ENCODE assay signal across 14 cellular contexts in genomic region chr1:25481625-25482024, GRCh38.
"Had no signal": no experiment of that assay in that cellular context is flagged by ENCODE, and none has a peak within 500 bp of the region (broad histone marks: within the 10 kb centered on the region; RNA-seq: fewer than 3 reads in every experiment).

No MANE protein-coding gene starts in this region.

- ATAC-seq: activated CD4-positive, alpha-beta T cell treated with anti-CD3 and anti-CD28 coated beads for 36 hours; foreskin keratinocyte; lower lobe of right lung; naive thymus-derived CD4-positive, alpha-beta T cell; stimulated activated naive CD8-positive, alpha-beta T cell treated with anti-CD3 and anti-CD28 coated beads, Interleukin-15, Interleukin-2, amounts not matched to agents 100 U/mL and 50 U/mL, for 24 hours had no signal

- H3K27me3 Mint-ChIP-seq: activated CD4-positive, alpha-beta memory T cell treated with anti-CD3 and anti-CD28 coated beads, Interleukin-2, amount 10 ng/mL, durations not matched to agents 7 days and 5 days; activated CD4-positive, alpha-beta T cell treated with anti-CD3 and anti-CD28 coated beads for 36 hours; activated naive CD8-positive, alpha-beta T cell; naive thymus-derived CD4-positive, alpha-beta T cell had no signal

- H3K4me3 Mint-ChIP-seq: activated CD4-positive, alpha-beta memory T cell treated with anti-CD3 and anti-CD28 coated beads, Interleukin-2, amount 10 ng/mL, durations not matched to agents 7 days and 5 days; activated CD4-positive, alpha-beta T cell treated with anti-CD3 and anti-CD28 coated beads for 36 hours; activated naive CD8-positive, alpha-beta T cell; naive thymus-derived CD4-positive, alpha-beta T cell had no signal

- H3K4me3 ChIP-seq: dorsolateral prefrontal cortex, lower lobe of right lung had no signal

- H3K4me1 ChIP-seq: lower lobe of right lung had no signal

- DNase-seq: activated CD4-positive, alpha-beta memory T cell treated with anti-CD3 and anti-CD28 coated beads, Interleukin-2, amount 10 ng/mL, durations not matched to agents 7 days and 5 days; activated CD4-positive, alpha-beta T cell treated with anti-CD3 and anti-CD28 coated beads for 36 hours; activated gamma-delta T cell; activated T-cell treated with anti-CD3 and anti-CD28 coated beads, Interleukin-2, amount 50 U/mL, for 48 hours; amygdala; dorsolateral prefrontal cortex; foreskin keratinocyte; lower lobe of right lung; naive thymus-derived CD4-positive, alpha-beta T cell; stimulated activated CD4-positive, alpha-beta T cell treated with anti-CD3 and anti-CD28 coated beads, Interleukin-2, amount 100 ng/mL, for 48 hours; stimulated activated naive CD8-positive, alpha-beta T cell treated with anti-CD3 and anti-CD28 coated beads, Interleukin-15, Interleukin-2, amounts not matched to agents 100 U/mL and 50 U/mL, for 24 hours; T-helper 9 cell had no signal

- H3K27me3 ChIP-seq: dorsolateral prefrontal cortex, foreskin keratinocyte, neutrophil had no signal

- H3K27ac Mint-ChIP-seq: activated CD4-positive, alpha-beta memory T cell treated with anti-CD3 and anti-CD28 coated beads, Interleukin-2, amount 10 ng/mL, durations not matched to agents 7 days and 5 days; activated CD4-positive, alpha-beta T cell treated with anti-CD3 and anti-CD28 coated beads for 36 hours had no signal

- H3K9me3 Mint-ChIP-seq: activated CD4-positive, alpha-beta memory T cell treated with anti-CD3 and anti-CD28 coated beads, Interleukin-2, amount 10 ng/mL, durations not matched to agents 7 days and 5 days; naive thymus-derived CD4-positive, alpha-beta T cell had no signal

- H3K27ac ChIP-seq: foreskin keratinocyte, lower lobe of right lung, neutrophil had no signal

- H3K9me3 ChIP-seq: lower lobe of right lung, neutrophil had no signal
